19 cellular contexts compared by ENCODE assay signal in genomic region chr11:69813839-69814238, GRCh38. TPM values are rescaled to one million over a fixed set of nuclear protein-coding genes. Genes with fewer than 3 reads are reported as not detected.
DNase-seq lines count a peak whose midpoint lies in the region; ATAC-seq, FAIRE-seq and TF ChIP-seq lines count a peak whose summit lies in the region.
"Had no signal": no experiment of that assay in that cellular context is flagged by ENCODE, and none has a peak within 500 bp of the region (broad histone marks: within the 10 kb centered on the region; RNA-seq: fewer than 3 reads in every experiment).

No MANE protein-coding gene starts in this region.

- H3K9me3 ChIP-seq in HEK293 (ENCODE audit: control insufficient read depth, insufficient read depth, low read depth, low read length): no peaks in the 10 kb centered on the region
- peaks cover 0 to 10% of the 10 kb centered on the region in 2 donors for H3K9me3 ChIP-seq in neuronal stem cell (replicated peaks in 1 of 2; ENCODE audit: control insufficient read depth in 2 of 2, insufficient read depth in 1 of 2, low read depth in 1 of 2, low read length in 2 of 2)
- H3K9me3 ChIP-seq: HAP-1 had no signal

- no peak overlapping the region for H4K8ac ChIP-seq in neuronal stem cell (ENCODE audit: low read depth, low read length)

- peak; percentile 73 for FAIRE-seq in HTR-8/SVneo (lab: Jason Lieb, UNC)
- FAIRE-seq: GM12891, GM18507, H54 had no signal

- no peaks in the 10 kb centered on the region for H3K4me1 Mint-ChIP-seq in stimulated activated naive B cell treated with anti-CD40 and anti-IgM and Interleukin-4, amounts not matched to agents 10 μg/mL and 1 μg/mL and 100 μg/mL, for 72 hours

- POLR2A ChIA-PET in HEK293 (lab: Yijun Ruan, JAX): no interaction called here

- no peak overlapping the region for H3K27ac Mint-ChIP-seq in stimulated activated naive B cell treated with anti-CD40 and anti-IgM and Interleukin-4, amounts not matched to agents 10 μg/mL and 1 μg/mL and 100 μg/mL, for 72 hours
- H3K27ac Mint-ChIP-seq: CD4-positive, alpha-beta memory T cell; GM23338 had no signal

- peaks cover 0 to 5% of the 10 kb centered on the region in 2 donors for H3K9me3 Mint-ChIP-seq in stimulated activated naive B cell treated with anti-CD40 and anti-IgM and Interleukin-4, amounts not matched to agents 10 μg/mL and 1 μg/mL and 100 μg/mL, for 72 hours

- no peak overlapping the region for H3K4ac ChIP-seq in neuronal stem cell (ENCODE audit: low read length)

- H2BK5ac ChIP-seq in neuronal stem cell (ENCODE audit: low read length): no peak overlapping the region

- H3K36me3 ChIP-seq in HEK293 (ENCODE audit: control insufficient read depth in 2 of 2, insufficient read depth in 1 of 2, low read length in 2 of 2): no peaks in the 10 kb centered on the region
- H3K36me3 ChIP-seq in neuronal stem cell (replicated peaks in 1 of 2; ENCODE audit: control insufficient read depth in 2 of 2, insufficient read depth in 2 of 2, low read length in 2 of 2): no peaks in the 10 kb centered on the region
- H3K36me3 ChIP-seq: HAP-1 had no signal

- ATAC-seq in stimulated activated naive B cell treated with anti-CD40 and anti-IgM and Interleukin-4, amounts not matched to agents 10 μg/mL and 1 μg/mL and 100 μg/mL, for 72 hours (replicated peaks): no peak
- ATAC-seq: GM23338 had no signal

- DNase-seq in HTR-8/SVneo (ENCODE audit: insufficient read length, low spot score) (no peak), neuronal stem cell (ENCODE audit: low spot score) (no peak), ecto neural progenitor cell (ENCODE audit: low spot score) (no peak), NCI-H2227 (lab: John Stamatoyannopoulos, UW; ENCODE audit: unreplicated experiment) (no peak)
- no peak for DNase-seq in stimulated activated naive B cell treated with anti-CD40 and anti-IgM and Interleukin-4, amounts not matched to agents 10 μg/mL and 1 μg/mL and 100 μg/mL, for 72 hours
- DNase-seq: C1 segment of cervical spinal cord; Calu3; CD4-positive, alpha-beta memory T cell; COR-L47; DMS53; DMS79 treated with DMSO at 0.1 percent for 48 hours; GF-D8 had no signal

- peak overlapping the region; percentile 67 for H2BK15ac ChIP-seq in neuronal stem cell (ENCODE audit: low read length)

- no peak for TF ChIP-seq CTCF in HEK293 (tag by site-specific recombination; IDR thresholded peaks at IDR 0.05)

- no peak overlapping the region for H3K4me3 Mint-ChIP-seq in stimulated activated naive B cell treated with anti-CD40 and anti-IgM and Interleukin-4, amounts not matched to agents 10 μg/mL and 1 μg/mL and 100 μg/mL, for 72 hours
- H3K4me3 Mint-ChIP-seq: CD4-positive, alpha-beta memory T cell; GM23338 had no signal

- CTCF ChIA-PET in HEK293 (lab: Yijun Ruan, JAX): no interaction called here

- H2BK12ac ChIP-seq in neuronal stem cell (ENCODE audit: low read length): no peak overlapping the region

- no peaks in the 10 kb centered on the region for H3K79me1 ChIP-seq in neuronal stem cell (ENCODE audit: low read depth, low read length)

- no peak overlapping the region for H2AFZ ChIP-seq in neuronal stem cell (ENCODE audit: low read length)
- H2AFZ ChIP-seq: GM23338 had no signal

- no peak overlapping the region for H4K91ac ChIP-seq in neuronal stem cell (ENCODE audit: low read depth, low read length, poor library complexity)

- peaks cover 49 to 53% of the 10 kb centered on the region in 2 donors for H3K27me3 Mint-ChIP-seq in stimulated activated naive B cell treated with anti-CD40 and anti-IgM and Interleukin-4, amounts not matched to agents 10 μg/mL and 1 μg/mL and 100 μg/mL, for 72 hours

- H3K27ac ChIP-seq in HEK293 (ENCODE audit: extremely low read depth, low read depth, low read length) (no peak overlapping the region), neuronal stem cell (replicated peaks; ENCODE audit: low read length) (no peak overlapping the region)

- no peak overlapping the region for H3K4me2 ChIP-seq in neuronal stem cell (ENCODE audit: insufficient read depth, low read length, poor library complexity, severe bottlenecking)
- H3K4me2 ChIP-seq: GM23338 had no signal

- H3K4me3 ChIP-seq in HEK293 (ENCODE audit: low read depth, low read length) (no peak overlapping the region), neuronal stem cell (ENCODE audit: low read length in 2 of 2) (no peak overlapping the region)
- H3K4me3 ChIP-seq: GM23338, HAP-1 had no signal

- H3K9ac ChIP-seq in neuronal stem cell (ENCODE audit: low read depth, low read length, poor library complexity): peak overlapping the region; percentile 44

- no peak overlapping the region for H3K23ac ChIP-seq in neuronal stem cell (ENCODE audit: low read depth, low read length, poor library complexity)

- whole genome bisulfite sequencing in neuronal stem cell (ENCODE audit: extremely low coverage in 2 of 2, insufficient read length in 2 of 2, insufficient replicate concordance in 1 of 2), 2 donors: 100% methylated on average over 1 of the region's 2 CpGs; no CpG with 5 or more reads in 1 of the 2 donors

- H3K36me3 Mint-ChIP-seq in stimulated activated naive B cell treated with anti-CD40 and anti-IgM and Interleukin-4, amounts not matched to agents 10 μg/mL and 1 μg/mL and 100 μg/mL, for 72 hours: no peaks in the 10 kb centered on the region
- H3K36me3 Mint-ChIP-seq: CD4-positive, alpha-beta memory T cell had no signal

- H3K4me1 ChIP-seq in HEK293 (ENCODE audit: control insufficient read depth, insufficient read depth, low read length) (no peaks in the 10 kb centered on the region; the same call in 1 of the 2 replicates), neuronal stem cell (ENCODE audit: control insufficient read depth in 2 of 2, insufficient read depth in 1 of 2, low read depth in 1 of 2, low read length in 2 of 2) (peaks cover 18 to 20% of the 10 kb centered on the region in 2 donors)
- H3K4me1 ChIP-seq: HAP-1 had no signal

- H2BK120ac ChIP-seq in neuronal stem cell (ENCODE audit: low read depth, low read length): no peak overlapping the region

- H3K27me3 ChIP-seq in neuronal stem cell (ENCODE audit: control insufficient read depth in 3 of 3, insufficient read depth in 3 of 3, low read depth in 1 of 3, low read length in 3 of 3): peaks cover 26 to 47% (median 41%) of the 10 kb centered on the region in 3 experiments

- H3K14ac ChIP-seq in neuronal stem cell (ENCODE audit: low read length): peak overlapping the region; percentile 56

- H2AK5ac ChIP-seq in neuronal stem cell (ENCODE audit: low read depth, low read length): peak overlapping the region; percentile 94

- H3K18ac ChIP-seq in neuronal stem cell (ENCODE audit: low read length): peak overlapping the region; percentile 80

TF ChIP-seq in HEK293, 187 proteins besides CTCF, POLR2A, EP300 and RAD21:
- no peak for TF ChIP-seq PRDM1 (tag by site-specific recombination; IDR thresholded peaks at IDR 0.05)
- no peak for TF ChIP-seq KLF17 (tag by site-specific recombination; IDR thresholded peaks at IDR 0.05)
- TF ChIP-seq RBAK (tag by site-specific recombination; IDR thresholded peaks at IDR 0.05): no peak
- TF ChIP-seq ZBTB8A (tag by site-specific recombination; IDR thresholded peaks at IDR 0.05): no peak
- TF ChIP-seq ZNF366 (tag by site-specific recombination; conservative IDR thresholded peaks at IDR 0.05): peak; percentile 71

RNA-seq across cellular contexts. Expression of gene FGF3, which starts 5.4 kb away (rescaled TPM):
- polyA plus RNA-seq in neuronal stem cell (2013, experiment 1 of 2): 0.13 TPM
- 0.26 TPM for polyA plus RNA-seq in neuronal stem cell (2013, experiment 2 of 2)
- polyA plus RNA-seq: BJ; CD4-positive, alpha-beta memory T cell; GM23338 had no signal

RNA-seq across cellular contexts. Expression of gene FGF4, which starts 38.7 kb away (rescaled TPM):
- polyA plus RNA-seq in neuronal stem cell (2013, experiment 1 of 2): 0.06 TPM
- polyA plus RNA-seq in neuronal stem cell (2013, experiment 2 of 2): 0.06 TPM
- polyA plus RNA-seq: BJ; CD4-positive, alpha-beta memory T cell had no signal
